8 cellular contexts compared by ENCODE assay signal in the genomic region with DNA sequence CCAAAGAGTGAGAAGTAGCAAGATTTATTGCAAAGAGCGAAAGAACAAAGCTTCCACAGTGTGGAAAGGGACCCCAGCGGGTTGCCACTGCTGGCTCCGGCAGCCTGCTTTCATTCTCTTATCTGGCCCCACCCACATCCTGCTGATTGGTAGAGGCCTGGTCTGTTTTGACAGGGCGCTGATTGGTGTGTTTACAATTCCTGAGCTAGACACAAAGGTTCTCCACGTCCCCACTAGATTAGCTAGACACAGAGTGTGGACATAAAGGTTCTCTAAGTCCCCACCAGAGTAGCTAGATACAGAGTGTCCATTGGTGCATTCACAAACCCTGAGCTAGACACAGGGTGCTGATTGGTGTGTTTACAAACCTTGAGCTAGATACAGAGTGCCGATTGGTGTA. TPM values are rescaled to one million over a fixed set of nuclear protein-coding genes. Genes with fewer than 3 reads are reported as not detected.
"Had no signal": no experiment of that assay in that cellular context is flagged by ENCODE, and none has a peak within 500 bp of the region (broad histone marks: within the 10 kb centered on the region; RNA-seq: fewer than 3 reads in every experiment).

Gene ZNF80, minus strand, starts transcription at position 101 of the 400 bp plus-strand sequence. CDS start 504 bp downstream, outside the sequence.

RNA-seq across cellular contexts. Expression of gene ZNF80, which starts in this region (rescaled TPM):
- total RNA-seq: colonic mucosa, esophagus muscularis mucosa, frontal cortex, hepatocyte, lung, occipital lobe, skeletal muscle tissue, thoracic aorta had no signal
- polyA plus RNA-seq: hepatocyte had no signal
